ENCODE assay signal across 1 cellular context in genomic region chr3:45143673-45144670, GRCh38.
TF ChIP-seq lines count a peak whose summit lies in the region.

No MANE protein-coding gene starts in this region.

TF ChIP-seq in K562, 482 proteins besides CTCF, POLR2A, EP300 and RAD21 (continued from another document and continues in another):
- TF ChIP-seq AFF4 (CRISPR knock-in tag; IDR thresholded peaks at IDR 0.05) = no peak
- TF ChIP-seq KDM2B (CRISPR knock-in tag; IDR thresholded peaks at IDR 0.05) = no peak
- no peak for TF ChIP-seq HNRNPL (IDR thresholded peaks at IDR 0.05; ENCODE audit: low read depth, low read length)
- no peak for TF ChIP-seq ADNP (tag; IDR thresholded peaks at IDR 0.05)
- TF ChIP-seq, protein P1, sequence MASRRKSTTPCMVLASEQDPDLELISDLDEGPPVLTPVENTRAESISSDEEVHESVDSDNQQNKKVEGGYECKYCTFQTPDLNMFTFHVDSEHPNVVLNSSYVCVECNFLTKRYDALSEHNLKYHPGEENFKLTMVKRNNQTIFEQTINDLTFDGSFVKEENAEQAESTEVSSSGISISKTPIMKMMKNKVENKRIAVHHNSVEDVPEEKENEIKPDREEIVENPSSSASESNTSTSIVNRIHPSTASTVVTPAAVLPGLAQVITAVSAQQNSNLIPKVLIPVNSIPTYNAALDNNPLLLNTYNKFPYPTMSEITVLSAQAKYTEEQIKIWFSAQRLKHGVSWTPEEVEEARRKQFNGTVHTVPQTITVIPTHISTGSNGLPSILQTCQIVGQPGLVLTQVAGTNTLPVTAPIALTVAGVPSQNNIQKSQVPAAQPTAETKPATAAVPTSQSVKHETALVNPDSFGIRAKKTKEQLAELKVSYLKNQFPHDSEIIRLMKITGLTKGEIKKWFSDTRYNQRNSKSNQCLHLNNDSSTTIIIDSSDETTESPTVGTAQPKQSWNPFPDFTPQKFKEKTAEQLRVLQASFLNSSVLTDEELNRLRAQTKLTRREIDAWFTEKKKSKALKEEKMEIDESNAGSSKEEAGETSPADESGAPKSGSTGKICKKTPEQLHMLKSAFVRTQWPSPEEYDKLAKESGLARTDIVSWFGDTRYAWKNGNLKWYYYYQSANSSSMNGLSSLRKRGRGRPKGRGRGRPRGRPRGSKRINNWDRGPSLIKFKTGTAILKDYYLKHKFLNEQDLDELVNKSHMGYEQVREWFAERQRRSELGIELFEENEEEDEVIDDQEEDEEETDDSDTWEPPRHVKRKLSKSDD (conservative IDR thresholded peaks at IDR 0.05; ENCODE audit: low read length) = no peak
- TF ChIP-seq ZBTB17 (CRISPR knock-in tag; IDR thresholded peaks at IDR 0.05) = no peak
- no peak for TF ChIP-seq RUNX1 (IDR thresholded peaks at IDR 0.05; ENCODE audit: low read depth)
- no peak for TF ChIP-seq CBX1 (IDR thresholded peaks at IDR 0.05; ENCODE audit: low read depth)
- no peak for TF ChIP-seq ZNF699 (CRISPR knock-in tag; IDR thresholded peaks at IDR 0.05; ENCODE audit: insufficient replicate concordance)
- no peak for TF ChIP-seq WHSC1 (IDR thresholded peaks at IDR 0.05; ENCODE audit: low read length)
- TF ChIP-seq PRDM10 (IDR thresholded peaks at IDR 0.05; ENCODE audit: partially characterized antibody) = no peak
- no peak; a peak in 1 of 4 replicates for TF ChIP-seq ZNF639 (CRISPR knock-in tag; conservative IDR thresholded peaks at IDR 0.05 in 1 of 2, IDR thresholded peaks at IDR 0.05 in 1 of 2)
- no peak for TF ChIP-seq NFE2 (IDR thresholded peaks at IDR 0.05; ENCODE audit: low read depth)
- TF ChIP-seq TAL1 (IDR thresholded peaks at IDR 0.05) = no peak
- no peak for TF ChIP-seq NFE2L1 (tag; IDR thresholded peaks at IDR 0.05; ENCODE audit: borderline replicate concordance, low read depth)
- TF ChIP-seq PKNOX1 (IDR thresholded peaks at IDR 0.05) = no peak
- TF ChIP-seq ARID1B (IDR thresholded peaks at IDR 0.05) = peak; percentile 37; the same call in 1 of the 2 replicates
- no peak for TF ChIP-seq NONO (IDR thresholded peaks at IDR 0.05; ENCODE audit: low read depth in 2 of 2, low read length in 1 of 2)
- no peak for TF ChIP-seq TRIM24 (IDR thresholded peaks at IDR 0.05)
- TF ChIP-seq ZFP30 (CRISPR knock-in tag; IDR thresholded peaks at IDR 0.05; ENCODE audit: borderline replicate concordance) = no peak
- no peak for TF ChIP-seq HMG20A (CRISPR knock-in tag; conservative IDR thresholded peaks at IDR 0.05)
- no peak for TF ChIP-seq CC2D1A (IDR thresholded peaks at IDR 0.05)
- no peak for TF ChIP-seq ZNF445 (CRISPR knock-in tag; IDR thresholded peaks at IDR 0.05; ENCODE audit: low read depth)
- TF ChIP-seq ILF3 (IDR thresholded peaks at IDR 0.05; ENCODE audit: borderline replicate concordance) = no peak
- no peak for TF ChIP-seq ZNF507 (tag; conservative IDR thresholded peaks at IDR 0.05)
- TF ChIP-seq NBN (IDR thresholded peaks at IDR 0.05; ENCODE audit: low read depth) = no peak
- no peak for TF ChIP-seq CBFB (CRISPR knock-in tag; IDR thresholded peaks at IDR 0.05)
- no peak for TF ChIP-seq HES1 (IDR thresholded peaks at IDR 0.05; ENCODE audit: low read depth)
- TF ChIP-seq XRCC4 (IDR thresholded peaks at IDR 0.05; ENCODE audit: extremely low read depth, insufficient read depth, insufficient read length) = no peak
- TF ChIP-seq, protein P2, sequence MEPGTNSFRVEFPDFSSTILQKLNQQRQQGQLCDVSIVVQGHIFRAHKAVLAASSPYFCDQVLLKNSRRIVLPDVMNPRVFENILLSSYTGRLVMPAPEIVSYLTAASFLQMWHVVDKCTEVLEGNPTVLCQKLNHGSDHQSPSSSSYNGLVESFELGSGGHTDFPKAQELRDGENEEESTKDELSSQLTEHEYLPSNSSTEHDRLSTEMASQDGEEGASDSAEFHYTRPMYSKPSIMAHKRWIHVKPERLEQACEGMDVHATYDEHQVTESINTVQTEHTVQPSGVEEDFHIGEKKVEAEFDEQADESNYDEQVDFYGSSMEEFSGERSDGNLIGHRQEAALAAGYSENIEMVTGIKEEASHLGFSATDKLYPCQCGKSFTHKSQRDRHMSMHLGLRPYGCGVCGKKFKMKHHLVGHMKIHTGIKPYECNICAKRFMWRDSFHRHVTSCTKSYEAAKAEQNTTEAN (CRISPR knock-in tag; IDR thresholded peaks at IDR 0.05) = no peak
- TF ChIP-seq, protein P3, sequence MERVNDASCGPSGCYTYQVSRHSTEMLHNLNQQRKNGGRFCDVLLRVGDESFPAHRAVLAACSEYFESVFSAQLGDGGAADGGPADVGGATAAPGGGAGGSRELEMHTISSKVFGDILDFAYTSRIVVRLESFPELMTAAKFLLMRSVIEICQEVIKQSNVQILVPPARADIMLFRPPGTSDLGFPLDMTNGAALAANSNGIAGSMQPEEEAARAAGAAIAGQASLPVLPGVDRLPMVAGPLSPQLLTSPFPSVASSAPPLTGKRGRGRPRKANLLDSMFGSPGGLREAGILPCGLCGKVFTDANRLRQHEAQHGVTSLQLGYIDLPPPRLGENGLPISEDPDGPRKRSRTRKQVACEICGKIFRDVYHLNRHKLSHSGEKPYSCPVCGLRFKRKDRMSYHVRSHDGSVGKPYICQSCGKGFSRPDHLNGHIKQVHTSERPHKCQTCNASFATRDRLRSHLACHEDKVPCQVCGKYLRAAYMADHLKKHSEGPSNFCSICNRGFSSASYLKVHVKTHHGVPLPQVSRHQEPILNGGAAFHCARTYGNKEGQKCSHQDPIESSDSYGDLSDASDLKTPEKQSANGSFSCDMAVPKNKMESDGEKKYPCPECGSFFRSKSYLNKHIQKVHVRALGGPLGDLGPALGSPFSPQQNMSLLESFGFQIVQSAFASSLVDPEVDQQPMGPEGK (CRISPR knock-in tag; IDR thresholded peaks at IDR 0.05; ENCODE audit: borderline replicate concordance) = no peak
- no peak for TF ChIP-seq ARNT (IDR thresholded peaks at IDR 0.05)
